Comparison of ENCODE assay signal across 8 cellular contexts in the genomic region with DNA sequence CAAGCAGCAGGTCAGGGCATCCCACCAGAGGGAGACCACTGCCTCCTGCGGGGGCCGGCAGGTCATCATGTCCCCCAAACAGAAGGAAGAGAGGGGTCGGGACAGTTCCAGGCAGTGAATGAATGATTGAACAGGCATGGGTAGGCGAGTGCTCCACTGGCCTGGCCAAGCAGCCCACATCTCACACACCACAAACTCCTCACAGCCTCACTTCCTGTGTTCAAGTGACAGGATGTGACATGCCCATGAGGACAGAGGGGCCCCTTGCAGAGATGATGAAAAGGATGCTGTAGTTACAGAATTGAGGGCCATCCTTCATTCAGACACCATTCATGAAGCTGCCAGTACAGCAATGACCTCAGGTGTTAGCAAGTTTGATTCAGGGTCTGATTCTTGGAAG. TPM values are rescaled to one million over a fixed set of nuclear protein-coding genes. Genes with fewer than 3 reads are reported as not detected.
DNase-seq lines count a peak whose midpoint lies in the region; ATAC-seq and TF ChIP-seq lines count a peak whose summit lies in the region.

No MANE protein-coding gene starts in this region.

- no peaks in the 10 kb centered on the region for H3K36me3 ChIP-seq in esophagus squamous epithelium

- H3K4me1 ChIP-seq in esophagus squamous epithelium = peaks cover 0 to 24% (median 9%) of the 10 kb centered on the region in 3 donors

- TF ChIP-seq CTCF in esophagus squamous epithelium (IDR thresholded peaks at IDR 0.05) = no peak

- H3K4me3 ChIP-seq in esophagus squamous epithelium = no peak overlapping the region

- H3K9me3 ChIP-seq in esophagus squamous epithelium = no peaks in the 10 kb centered on the region

- TF ChIP-seq POLR2A in esophagus squamous epithelium (IDR thresholded peaks at IDR 0.05) = no peak

- ATAC-seq in GM18907 (IDR thresholded peaks at IDR 0.05; ENCODE audit: unreplicated experiment) (peak; percentile 64), HG02943 (IDR thresholded peaks at IDR 0.05; ENCODE audit: low read depth, unreplicated experiment) (peak; percentile 57)
- peak; percentile 71 to 83 for ATAC-seq in activated CD4-positive, CD25-positive, alpha-beta regulatory T cell treated with anti-CD3 and anti-CD28 coated beads, Interleukin-2, amount 50 U/mL, for 24 hours

- DNase-seq in stimulated activated CD4-positive, alpha-beta T cell treated with anti-CD3 and anti-CD28 coated beads, Interleukin-15, amount 100 ng/mL, for 48 hours (ENCODE audit: low read depth in 2 of 2) = peak; percentile 32 to 43
- no peak for DNase-seq in anterior cingulate cortex (lab: John Stamatoyannopoulos, UW)
- no peak for DNase-seq in OCI-M2 (lab: John Stamatoyannopoulos, UW; ENCODE audit: unreplicated experiment)
- DNase-seq in posterior cingulate gyrus = no peak
- no peak for DNase-seq in esophagus squamous epithelium (lab: John Stamatoyannopoulos, UW)

- H3K27ac ChIP-seq in esophagus squamous epithelium = no peak overlapping the region

- H3K27me3 ChIP-seq in esophagus squamous epithelium = peaks cover 0 to 35% (median 6%) of the 10 kb centered on the region in 4 donors

- 57 to 67% methylated on average over 1 to 2 of the region's 4 CpGs for WGBS in esophagus squamous epithelium, 2 donors

- intact Hi-C loops in posterior cingulate gyrus (cut with DNase I) = no loop called here
- intact Hi-C loops in esophagus squamous epithelium (cut with DNase I) = no loop called here

RNA-seq across cellular contexts. Expression of a gene that starts 3.7 kb away (rescaled TPM):
- total RNA-seq in esophagus squamous epithelium = 10 to 100 TPM in 2 of 4 donors, 1 to 10 TPM in 2; 7.3 to 27.1 (median 10.7) TPM

Comparison
In these comparisons a context has a peak if more than half of its experiments do, and no peak if none do; other contexts are left out.
1. DNase-seq: peak in stimulated activated CD4-positive, alpha-beta T cell treated with anti-CD3 and anti-CD28 coated beads, Interleukin-15, amount 100 ng/mL, for 48 hours (2 of 2); none in anterior cingulate cortex (0 of 58), OCI-M2 (single experiment), posterior cingulate gyrus (0 of 10) and esophagus squamous epithelium (single experiment).
2. Peak in every context shown above with its lines, with median percentiles within 50 percentile points of each other: ATAC-seq.